In the genomic region with DNA sequence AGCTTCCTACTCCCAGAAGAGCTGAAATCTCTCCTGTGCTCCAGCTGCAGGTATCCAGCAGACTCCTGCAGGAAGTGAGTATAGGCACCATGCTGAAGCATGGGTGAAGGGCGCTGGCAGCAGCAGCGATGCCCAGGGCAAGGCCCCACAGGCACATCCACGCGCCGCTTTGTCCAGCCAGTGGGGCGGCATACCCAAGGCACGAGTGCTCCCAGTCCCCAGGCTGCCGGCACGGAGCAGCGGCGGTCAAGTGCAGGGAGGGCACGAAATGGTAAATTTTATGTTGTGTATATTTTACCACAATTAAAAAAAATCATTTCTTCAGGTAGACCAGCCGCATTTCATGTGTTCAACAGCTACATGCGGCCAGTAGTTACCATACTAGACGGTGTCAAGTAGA, we compare ENCODE assay signal across 35 cellular contexts.
"Had no signal": no experiment of that assay in that cellular context is flagged by ENCODE, and none has a peak within 500 bp of the region (broad histone marks: within the 10 kb centered on the region; RNA-seq: fewer than 3 reads in every experiment).

No MANE protein-coding gene starts in this region.

- H3K4me3 ChIP-seq: body of pancreas, breast epithelium had no signal

- ATAC-seq: activated CD8-positive, alpha-beta memory T cell treated with anti-CD3 and anti-CD28 coated beads, Interleukin-2, amount 10 ng/mL, durations not matched to agents 7 days and 5 days; activated CD8-positive, alpha-beta T cell treated with anti-CD3 and anti-CD28 coated beads, Interleukin-2, amount 10 ng/mL, durations not matched to agents 7 days and 5 days; activated naive CD8-positive, alpha-beta T cell treated with anti-CD3 and anti-CD28 coated beads, Interleukin-2, amount 50 U/mL, for 24 hours; body of pancreas had no signal

- H3K27me3 Mint-ChIP-seq: activated B cell treated with CpG ODN at 0.5 μM for 24 hours; activated CD4-positive, alpha-beta memory T cell treated with anti-CD3 and anti-CD28 coated beads for 36 hours; activated CD4-positive, alpha-beta T cell treated with anti-CD3 and anti-CD28 coated beads, Interleukin-2, amount 10 ng/mL, durations not matched to agents 24 days and 14 days; activated CD8-positive, alpha-beta memory T cell treated with anti-CD3 and anti-CD28 coated beads, Interleukin-2, amount 10 ng/mL, durations not matched to agents 7 days and 5 days; activated naive CD4-positive, alpha-beta T cell treated with anti-CD3 and anti-CD28 coated beads, Interleukin-2, amount 10 ng/mL, durations not matched to agents 7 days and 5 days; activated naive CD4-positive, alpha-beta T cell treated with anti-CD3 and anti-CD28 coated beads, Interleukin-2, amount 50 U/mL, for 24 hours; activated naive CD8-positive, alpha-beta T cell; activated naive CD8-positive, alpha-beta T cell treated with anti-CD3 and anti-CD28 coated beads, Interleukin-2, amount 10 ng/mL, durations not matched to agents 7 days and 5 days; activated naive CD8-positive, alpha-beta T cell treated with anti-CD3 and anti-CD28 coated beads, Interleukin-2, amount 50 U/mL, for 24 hours; activated T-cell treated with anti-CD3 and anti-CD28 coated beads, Interleukin-2, amount 50 U/mL, for 24 hours had no signal

- H3K36me3 ChIP-seq: brain microvascular endothelial cell, breast epithelium had no signal

- H3K9me3 Mint-ChIP-seq: activated B cell treated with CpG ODN at 0.5 μM for 24 hours; activated CD4-positive, alpha-beta memory T cell treated with anti-CD3 and anti-CD28 coated beads for 36 hours; activated CD4-positive, alpha-beta T cell treated with anti-CD3 and anti-CD28 coated beads, Interleukin-2, amount 10 ng/mL, durations not matched to agents 24 days and 14 days; activated naive CD4-positive, alpha-beta T cell treated with anti-CD3 and anti-CD28 coated beads, Interleukin-2, amount 10 ng/mL, durations not matched to agents 7 days and 5 days; activated naive CD4-positive, alpha-beta T cell treated with anti-CD3 and anti-CD28 coated beads, Interleukin-2, amount 50 U/mL, for 24 hours; activated naive CD8-positive, alpha-beta T cell treated with anti-CD3 and anti-CD28 coated beads, Interleukin-2, amount 10 ng/mL, durations not matched to agents 7 days and 5 days; activated naive CD8-positive, alpha-beta T cell treated with anti-CD3 and anti-CD28 coated beads, Interleukin-2, amount 50 U/mL, for 24 hours; activated T-cell treated with anti-CD3 and anti-CD28 coated beads, Interleukin-2, amount 50 U/mL, for 24 hours; activated T-helper 2 cell treated with anti-CD3 and anti-CD28 coated beads, Interferon-gamma antibody, Interleukin-2, Interleukin-4, amounts not matched to agents 10 μg/mL and 5 μg/mL and 100 μg/mL, durations not matched to agents 14 hours and 24 hours and 36 hours; T-helper 1 cell treated with Interleukin-12 subunit alpha and Interleukin-12 subunit beta and Interleukin-4 antibody, amounts not matched to agents 30 μg/mL and 1 μg/mL, for 36 hours; T-helper 2 cell treated with Interferon-gamma antibody and Interleukin-4, amounts not matched to agents 5 μg/mL and 100 μg/mL, for 36 hours had no signal

- H3K4me3 Mint-ChIP-seq: activated B cell treated with CpG ODN at 0.5 μM for 24 hours; activated CD4-positive, alpha-beta memory T cell treated with anti-CD3 and anti-CD28 coated beads for 36 hours; activated CD4-positive, alpha-beta T cell treated with anti-CD3 and anti-CD28 coated beads, Interleukin-2, amount 10 ng/mL, durations not matched to agents 24 days and 14 days; activated CD8-positive, alpha-beta memory T cell treated with anti-CD3 and anti-CD28 coated beads, Interleukin-2, amount 10 ng/mL, durations not matched to agents 7 days and 5 days; activated CD8-positive, alpha-beta T cell treated with anti-CD3 and anti-CD28 coated beads, Interleukin-2, amount 10 ng/mL, durations not matched to agents 7 days and 5 days; activated naive CD4-positive, alpha-beta T cell treated with anti-CD3 and anti-CD28 coated beads, Interleukin-2, amount 10 ng/mL, durations not matched to agents 7 days and 5 days; activated naive CD4-positive, alpha-beta T cell treated with anti-CD3 and anti-CD28 coated beads, Interleukin-2, amount 50 U/mL, for 24 hours; activated naive CD8-positive, alpha-beta T cell; activated naive CD8-positive, alpha-beta T cell treated with anti-CD3 and anti-CD28 coated beads, Interleukin-2, amount 10 ng/mL, durations not matched to agents 7 days and 5 days; activated naive CD8-positive, alpha-beta T cell treated with anti-CD3 and anti-CD28 coated beads, Interleukin-2, amount 50 U/mL, for 24 hours; activated T-cell treated with anti-CD3 and anti-CD28 coated beads, Interleukin-2, amount 50 U/mL, for 24 hours; T-helper 1 cell treated with Interleukin-12 subunit alpha and Interleukin-12 subunit beta and Interleukin-4 antibody, amounts not matched to agents 30 μg/mL and 1 μg/mL, for 36 hours; T-helper 2 cell treated with Interferon-gamma antibody and Interleukin-4, amounts not matched to agents 5 μg/mL and 100 μg/mL, for 36 hours had no signal

- DNase-seq: activated B cell treated with CpG ODN at 0.5 μM for 24 hours; activated CD4-positive, alpha-beta memory T cell treated with anti-CD3 and anti-CD28 coated beads for 36 hours; activated CD4-positive, alpha-beta T cell treated with anti-CD3 and anti-CD28 coated beads for 4 hours; activated CD4-positive, alpha-beta T cell treated with anti-CD3 and anti-CD28 coated beads, Interleukin-2, amount 10 ng/mL, durations not matched to agents 24 days and 14 days; activated CD4-positive, alpha-beta T cell treated with anti-CD3 and anti-CD28 coated beads, Interleukin-2, amount 50 U/mL, for 1 hour; activated CD4-positive, alpha-beta T cell treated with anti-CD3 and anti-CD28 coated beads, Interleukin-2, amount 50 U/mL, for 4 hours; activated CD4-positive, CD25-positive, alpha-beta regulatory T cell treated with anti-CD3 and anti-CD28 coated beads, Interleukin-2, amount 50 U/mL, for 72 hours; activated CD8-positive, alpha-beta memory T cell treated with anti-CD3 and anti-CD28 coated beads for 24 hours; activated CD8-positive, alpha-beta memory T cell treated with anti-CD3 and anti-CD28 coated beads, Interleukin-2, amount 10 ng/mL, durations not matched to agents 7 days and 5 days; activated CD8-positive, alpha-beta memory T cell treated with anti-CD3 and anti-CD28 coated beads, Interleukin-2, amount 50 U/mL, for 48 hours; activated CD8-positive, alpha-beta T cell treated with anti-CD3 and anti-CD28 coated beads, Interleukin-2, amount 10 ng/mL, durations not matched to agents 7 days and 5 days; activated effector memory CD4-positive, alpha-beta T cell treated with Interleukin-2 at 50 U/mL for 16 hours; activated gamma-delta T cell; activated naive CD4-positive, alpha-beta T cell treated with anti-CD3 and anti-CD28 coated beads, Interleukin-2, amount 10 ng/mL, durations not matched to agents 7 days and 5 days; activated naive CD4-positive, alpha-beta T cell treated with Interleukin-2 at 50 U/mL for 16 hours; activated naive CD8-positive, alpha-beta T cell treated with anti-CD3 and anti-CD28 coated beads, Interleukin-2, amount 10 ng/mL, durations not matched to agents 7 days and 5 days; activated naive CD8-positive, alpha-beta T cell treated with anti-CD3 and anti-CD28 coated beads, Interleukin-2, amount 50 U/mL, for 24 hours; activated T-cell treated with anti-CD3 and anti-CD28 coated beads, Interleukin-2, amount 50 U/mL, for 24 hours; activated T-cell treated with anti-CD3 and anti-CD28 coated beads, Interleukin-2, amount 50 U/mL, for 48 hours; amygdala; anterior cingulate cortex; body of pancreas; brain microvascular endothelial cell; central memory CD4-positive, alpha-beta T cell; SW 1271; T-helper 1 cell; T-helper 2 cell; T-helper 9 cell had no signal

- H3K27ac Mint-ChIP-seq: activated B cell treated with CpG ODN at 0.5 μM for 24 hours; activated CD4-positive, alpha-beta memory T cell treated with anti-CD3 and anti-CD28 coated beads for 36 hours; activated CD4-positive, alpha-beta T cell treated with anti-CD3 and anti-CD28 coated beads, Interleukin-2, amount 10 ng/mL, durations not matched to agents 24 days and 14 days; activated CD8-positive, alpha-beta memory T cell treated with anti-CD3 and anti-CD28 coated beads, Interleukin-2, amount 10 ng/mL, durations not matched to agents 7 days and 5 days; activated CD8-positive, alpha-beta T cell treated with anti-CD3 and anti-CD28 coated beads, Interleukin-2, amount 10 ng/mL, durations not matched to agents 7 days and 5 days; activated naive CD4-positive, alpha-beta T cell treated with anti-CD3 and anti-CD28 coated beads, Interleukin-2, amount 10 ng/mL, durations not matched to agents 7 days and 5 days; activated naive CD8-positive, alpha-beta T cell; activated naive CD8-positive, alpha-beta T cell treated with anti-CD3 and anti-CD28 coated beads, Interleukin-2, amount 10 ng/mL, durations not matched to agents 7 days and 5 days; activated naive CD8-positive, alpha-beta T cell treated with anti-CD3 and anti-CD28 coated beads, Interleukin-2, amount 50 U/mL, for 24 hours; activated T-cell treated with anti-CD3 and anti-CD28 coated beads, Interleukin-2, amount 50 U/mL, for 24 hours; T-helper 1 cell treated with Interleukin-12 subunit alpha and Interleukin-12 subunit beta and Interleukin-4 antibody, amounts not matched to agents 30 μg/mL and 1 μg/mL, for 36 hours; T-helper 2 cell treated with Interferon-gamma antibody and Interleukin-4, amounts not matched to agents 5 μg/mL and 100 μg/mL, for 36 hours had no signal

- H3K27ac ChIP-seq: body of pancreas, brain microvascular endothelial cell, breast epithelium, VCaP had no signal

- H3K27me3 ChIP-seq: body of pancreas, brain microvascular endothelial cell, breast epithelium had no signal

- H3K36me3 Mint-ChIP-seq: activated CD4-positive, alpha-beta memory T cell treated with anti-CD3 and anti-CD28 coated beads for 36 hours had no signal

- H3K9me3 ChIP-seq: body of pancreas, breast epithelium had no signal
